ENCODE assay signal across 1 cellular context in the genomic region with DNA sequence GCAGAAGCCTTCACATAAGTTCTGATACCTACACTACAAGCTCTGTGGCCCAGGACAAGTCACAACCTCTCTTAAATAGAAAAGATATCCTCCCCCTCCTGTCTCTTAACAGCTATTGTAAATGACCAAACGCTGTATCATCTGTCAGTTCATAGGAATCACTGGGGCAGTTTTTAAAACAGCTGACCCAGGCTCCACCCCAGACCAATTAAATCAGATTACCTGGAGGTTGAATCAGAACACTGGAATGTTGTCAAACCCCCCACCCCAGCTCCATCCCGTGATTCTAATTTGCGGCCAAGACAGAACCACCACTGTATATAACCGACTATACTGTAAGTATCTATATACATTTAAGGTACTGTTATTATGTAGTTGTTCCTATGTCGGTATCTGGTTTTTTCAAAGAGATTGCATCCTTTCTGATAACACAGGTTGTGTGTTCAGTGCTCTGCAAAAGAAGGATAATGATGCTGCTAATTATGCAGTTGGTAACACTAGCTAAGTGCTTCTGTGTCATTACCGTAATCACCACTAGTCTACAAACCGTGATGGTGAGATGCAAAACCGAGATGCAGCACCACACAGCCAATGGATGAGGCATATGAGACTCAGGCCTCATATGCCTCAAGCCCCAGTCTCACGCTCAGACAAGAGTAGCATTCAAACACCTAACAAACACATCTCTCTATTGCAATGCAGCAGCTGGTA.
TF ChIP-seq lines count a peak whose summit lies in the region.

No MANE protein-coding gene starts in this region.

TF ChIP-seq in IMR-90, 13 proteins besides CTCF, POLR2A, EP300 and RAD21 (continued from another document):
- TF ChIP-seq MAZ (IDR thresholded peaks at IDR 0.05; ENCODE audit: borderline replicate concordance, low read depth, low read length) (no peak), SMC3 (IDR thresholded peaks at IDR 0.05; ENCODE audit: low read depth, low read length) (no peak), NFE2L2 (IDR thresholded peaks at IDR 0.05; ENCODE audit: low read depth, low read length) (no peak), CHD1 (IDR thresholded peaks at IDR 0.05; ENCODE audit: low read depth, low read length) (no peak)
